In the genomic region with DNA sequence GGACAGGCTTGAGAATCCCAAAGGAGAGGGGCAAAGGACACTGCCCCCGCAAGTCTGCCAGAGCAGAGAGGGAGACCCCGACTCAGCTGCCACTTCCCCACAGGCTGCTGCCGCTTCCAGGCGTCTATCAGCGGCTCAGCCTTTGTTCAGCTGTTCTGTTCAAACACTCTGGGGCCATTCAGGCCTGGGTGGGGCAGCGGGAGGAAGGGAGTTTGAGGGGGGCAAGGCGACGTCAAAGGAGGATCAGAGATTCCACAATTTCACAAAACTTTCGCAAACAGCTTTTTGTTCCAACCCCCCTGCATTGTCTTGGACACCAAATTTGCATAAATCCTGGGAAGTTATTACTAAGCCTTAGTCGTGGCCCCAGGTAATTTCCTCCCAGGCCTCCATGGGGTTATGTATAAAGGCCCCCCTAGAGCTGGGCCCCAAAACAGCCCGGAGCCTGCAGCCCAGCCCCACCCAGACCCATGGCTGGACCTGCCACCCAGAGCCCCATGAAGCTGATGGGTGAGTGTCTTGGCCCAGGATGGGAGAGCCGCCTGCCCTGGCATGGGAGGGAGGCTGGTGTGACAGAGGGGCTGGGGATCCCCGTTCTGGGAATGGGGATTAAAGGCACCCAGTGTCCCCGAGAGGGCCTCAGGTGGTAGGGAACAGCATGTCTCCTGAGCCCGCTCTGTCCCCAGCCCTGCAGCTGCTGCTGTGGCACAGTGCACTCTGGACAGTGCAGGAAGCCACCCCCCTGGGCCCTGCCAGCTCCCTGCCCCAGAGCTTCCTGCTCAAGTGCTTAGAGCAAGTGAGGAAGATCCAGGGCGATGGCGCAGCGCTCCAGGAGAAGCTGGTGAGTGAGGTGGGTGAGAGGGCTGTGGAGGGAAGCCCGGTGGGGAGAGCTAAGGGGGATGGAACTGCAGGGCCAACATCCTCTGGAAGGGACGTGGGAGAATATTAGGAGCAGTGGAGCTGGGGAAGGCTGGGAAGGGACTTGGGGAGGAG, we compare ENCODE assay signal across 1 cellular context.
TF ChIP-seq lines count a peak whose summit lies in the region.

A gene with protein sequence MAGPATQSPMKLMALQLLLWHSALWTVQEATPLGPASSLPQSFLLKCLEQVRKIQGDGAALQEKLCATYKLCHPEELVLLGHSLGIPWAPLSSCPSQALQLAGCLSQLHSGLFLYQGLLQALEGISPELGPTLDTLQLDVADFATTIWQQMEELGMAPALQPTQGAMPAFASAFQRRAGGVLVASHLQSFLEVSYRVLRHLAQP (plus strand): TSS at position 436 of the 993 bp plus-strand sequence. CDS start 35 bp downstream, at position 471.

TF ChIP-seq in SK-N-SH treated with all-trans-retinoic acid at 6 μM for 48 hours, 23 proteins besides CTCF, POLR2A, EP300 and RAD21 (continued from another document):
- TF ChIP-seq, protein P1, sequence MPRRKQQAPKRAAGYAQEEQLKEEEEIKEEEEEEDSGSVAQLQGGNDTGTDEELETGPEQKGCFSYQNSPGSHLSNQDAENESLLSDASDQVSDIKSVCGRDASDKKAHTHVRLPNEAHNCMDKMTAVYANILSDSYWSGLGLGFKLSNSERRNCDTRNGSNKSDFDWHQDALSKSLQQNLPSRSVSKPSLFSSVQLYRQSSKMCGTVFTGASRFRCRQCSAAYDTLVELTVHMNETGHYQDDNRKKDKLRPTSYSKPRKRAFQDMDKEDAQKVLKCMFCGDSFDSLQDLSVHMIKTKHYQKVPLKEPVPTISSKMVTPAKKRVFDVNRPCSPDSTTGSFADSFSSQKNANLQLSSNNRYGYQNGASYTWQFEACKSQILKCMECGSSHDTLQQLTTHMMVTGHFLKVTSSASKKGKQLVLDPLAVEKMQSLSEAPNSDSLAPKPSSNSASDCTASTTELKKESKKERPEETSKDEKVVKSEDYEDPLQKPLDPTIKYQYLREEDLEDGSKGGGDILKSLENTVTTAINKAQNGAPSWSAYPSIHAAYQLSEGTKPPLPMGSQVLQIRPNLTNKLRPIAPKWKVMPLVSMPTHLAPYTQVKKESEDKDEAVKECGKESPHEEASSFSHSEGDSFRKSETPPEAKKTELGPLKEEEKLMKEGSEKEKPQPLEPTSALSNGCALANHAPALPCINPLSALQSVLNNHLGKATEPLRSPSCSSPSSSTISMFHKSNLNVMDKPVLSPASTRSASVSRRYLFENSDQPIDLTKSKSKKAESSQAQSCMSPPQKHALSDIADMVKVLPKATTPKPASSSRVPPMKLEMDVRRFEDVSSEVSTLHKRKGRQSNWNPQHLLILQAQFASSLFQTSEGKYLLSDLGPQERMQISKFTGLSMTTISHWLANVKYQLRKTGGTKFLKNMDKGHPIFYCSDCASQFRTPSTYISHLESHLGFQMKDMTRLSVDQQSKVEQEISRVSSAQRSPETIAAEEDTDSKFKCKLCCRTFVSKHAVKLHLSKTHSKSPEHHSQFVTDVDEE (CRISPR knock-in tag; IDR thresholded peaks at IDR 0.05), result no peak
- no peak for TF ChIP-seq TOX (CRISPR knock-in tag; IDR thresholded peaks at IDR 0.05; ENCODE audit: borderline replicate concordance)
